8 cellular contexts compared by ENCODE assay signal in the genomic region with DNA sequence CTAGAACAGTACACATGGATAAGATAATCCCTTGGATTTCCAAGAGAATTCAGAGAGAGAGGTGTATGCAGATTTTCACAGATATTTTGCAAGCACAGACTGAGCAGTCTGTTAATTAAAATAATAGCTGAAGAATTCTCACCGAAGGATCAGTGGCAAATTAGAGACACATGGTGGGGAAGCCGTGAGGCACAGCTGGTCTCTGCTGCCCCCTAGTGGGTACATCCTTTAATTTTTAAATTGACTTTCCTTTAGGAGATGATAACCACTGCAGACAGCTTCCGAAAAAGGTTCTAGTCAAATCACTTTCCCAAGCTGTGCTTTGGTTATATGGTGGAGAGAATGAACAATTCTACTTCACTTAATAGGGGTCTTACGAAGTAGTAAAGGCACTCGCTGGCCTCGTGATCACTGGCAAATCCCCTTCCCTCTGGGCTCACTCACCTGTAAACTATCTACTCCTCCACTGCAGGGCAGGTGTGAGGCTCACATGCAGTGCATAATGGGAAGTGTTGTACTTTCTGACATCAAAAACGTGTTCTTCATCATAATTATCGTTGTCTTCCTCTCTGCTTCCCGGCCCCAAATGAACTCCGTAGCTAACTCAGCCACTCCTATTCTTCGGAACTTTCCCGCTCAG. TPM values are rescaled to one million over a fixed set of nuclear protein-coding genes. Genes with fewer than 3 reads are reported as not detected.
DNase-seq lines count a peak whose midpoint lies in the region; ATAC-seq, FAIRE-seq and TF ChIP-seq lines count a peak whose summit lies in the region.

No MANE protein-coding gene starts in this region.

- no peaks in the 10 kb centered on the region for H3K9me3 ChIP-seq in Panc1 (ENCODE audit: control insufficient read depth, insufficient read depth, low read depth, low read length)
- no peaks in the 10 kb centered on the region for H3K9me3 ChIP-seq in upper lobe of left lung

- H3K4me1 ChIP-seq in Panc1 (ENCODE audit: control insufficient read depth, insufficient read depth, low read length) (no peaks in the 10 kb centered on the region), upper lobe of left lung (peaks cover 0 to 8% (median 5%) of the 10 kb centered on the region in 4 donors)

- H3K27me3 ChIP-seq in Panc1 (ENCODE audit: control insufficient read depth, insufficient read depth, low read length) (no peaks in the 10 kb centered on the region), upper lobe of left lung (no peaks in the 10 kb centered on the region)

- peak; percentile 73 for DNase-seq in EH (ENCODE audit: low read depth)
- DNase-seq in HuH-7 (ENCODE audit: low spot score), result peak; percentile 67
- DNase-seq in Panc1 (ENCODE audit: low read depth, low spot score), result no peak
- peak; percentile 61 for DNase-seq in activated T-cell treated with anti-CD3 and anti-CD28 coated beads, Interleukin-2, amount 50 U/mL, for 4 hours
- DNase-seq in fibroblast of mammary gland (ENCODE audit: low read depth), result peak; percentile 65
- peak in 39 of 56 donors; percentile 6 to 82 (median 36) for DNase-seq in nucleus accumbens (lab: John Stamatoyannopoulos, UW)
- peak in 1 of 2 donors; percentile 41 for DNase-seq in upper lobe of left lung
- DNase-seq in GM12891 (ENCODE audit: insufficient read length, low spot score), result no peak

- WGBS in upper lobe of left lung, 2 donors, result 61 to 63% methylated on average over 12 of the region's 12 CpGs

- ATAC-seq in Panc1 (peak; percentile 85), upper lobe of left lung (ENCODE audit: low FRiP score in 2 of 2) (peak; percentile 67 to 83)
- ATAC-seq in activated T-cell treated with anti-CD3 and anti-CD28 coated beads, Interleukin-2, amount 50 U/mL, for 4 hours, result peak in 1 of 2 donors; percentile 61

- BruUV-seq in Panc1 (replicated peaks; lab: Mats Ljungman, UMichigan), result no TSS peak

- intact Hi-C loops in Panc1 (cut with micrococcal nuclease; ENCODE audit: unreplicated experiment), result loop anchor here (2.0 to 5.0 kb wide), 3 partner anchors 189 to 513 kb away; no protein-coding TSS in a partner anchor

- no peak for FAIRE-seq in GM12891 (lab: Jason Lieb, UNC)

- TF ChIP-seq CTCF in Panc1 (IDR thresholded peaks at IDR 0.05) (peak; percentile 92), fibroblast of mammary gland (conservative IDR thresholded peaks at IDR 0.05; ENCODE audit: control insufficient read depth, insufficient read depth, low read depth, low read length) (peak; percentile 81), upper lobe of left lung (IDR thresholded peaks at IDR 0.05) (peak; percentile 53 to 75 (median 70))

- H3K4me1 Mint-ChIP-seq in activated T-cell treated with anti-CD3 and anti-CD28 coated beads, Interleukin-2, amount 50 U/mL, for 4 hours (ENCODE audit: low read depth), result peaks cover 13% of the 10 kb centered on the region

- no peak for TF ChIP-seq EP300 in upper lobe of left lung (IDR thresholded peaks at IDR 0.05)

- H3K36me3 ChIP-seq in Panc1 (ENCODE audit: control insufficient read depth, insufficient read depth, low read length) (no peaks in the 10 kb centered on the region), upper lobe of left lung (peaks cover 0 to 24% (median 8%) of the 10 kb centered on the region in 4 donors)

- H3K27ac ChIP-seq in Panc1 (ENCODE audit: low read length) (no peak overlapping the region), upper lobe of left lung (no peak overlapping the region)

- no peaks in the 10 kb centered on the region for H3K27me3 Mint-ChIP-seq in activated T-cell treated with anti-CD3 and anti-CD28 coated beads, Interleukin-2, amount 50 U/mL, for 4 hours (ENCODE audit: low read depth)

- no peak overlapping the region for H3K4me3 Mint-ChIP-seq in activated T-cell treated with anti-CD3 and anti-CD28 coated beads, Interleukin-2, amount 50 U/mL, for 4 hours

- H3K9me3 Mint-ChIP-seq in activated T-cell treated with anti-CD3 and anti-CD28 coated beads, Interleukin-2, amount 50 U/mL, for 4 hours, result no peaks in the 10 kb centered on the region

- no peak overlapping the region for H3K4me3 ChIP-seq in Panc1 (ENCODE audit: low read depth in 2 of 2, low read length in 2 of 2)
- H3K4me3 ChIP-seq in fibroblast of mammary gland (ENCODE audit: control insufficient read depth, low read depth, low read length), result no peak overlapping the region
- H3K4me3 ChIP-seq in upper lobe of left lung, result no peak overlapping the region

- CTCF ChIA-PET in Panc1 (lab: Charles Lee), result interaction anchor here (0.5 to 1.2 kb wide), 3 partner anchors 182 to 194 kb away, joined by 4 to 8 read pairs (median 5); partner anchors contain the start of gene CEMIP

- POLR2A ChIA-PET in Panc1 (lab: Charles Lee), result interaction anchor here (0.5 kb wide), 1 partner anchor 38 kb away, joined by 4 read pairs; no protein-coding TSS in a partner anchor

- H3K36me3 Mint-ChIP-seq in activated T-cell treated with anti-CD3 and anti-CD28 coated beads, Interleukin-2, amount 50 U/mL, for 4 hours (ENCODE audit: insufficient read depth), result peaks cover 17% of the 10 kb centered on the region

- TF ChIP-seq POLR2A in upper lobe of left lung (IDR thresholded peaks at IDR 0.05) (no peak), GM12891 (IDR thresholded peaks at IDR 0.05; ENCODE audit: low read depth, low read length) (no peak)

- in situ Hi-C loops in Panc1 (cut with HindIII; ENCODE audit: low pct_unique_long_range_greater_than_20kb, low sequenced_read_pairs), result no loop called here

TF ChIP-seq in GM12891, 5 proteins besides CTCF, POLR2A, EP300 and RAD21:
- TF ChIP-seq POLR2AphosphoS5 (IDR thresholded peaks at IDR 0.05; ENCODE audit: low read depth, low read length), result no peak
- no peak for TF ChIP-seq POU2F2 (IDR thresholded peaks at IDR 0.05; ENCODE audit: low read depth, low read length)
- TF ChIP-seq TAF1 (IDR thresholded peaks at IDR 0.05; ENCODE audit: low read depth, low read length), result no peak
- no peak for TF ChIP-seq SPI1 (IDR thresholded peaks at IDR 0.05; ENCODE audit: low read depth, low read length)
- no peak for TF ChIP-seq PAX5 (IDR thresholded peaks at IDR 0.05; ENCODE audit: insufficient read depth, low read length, severe bottlenecking)

RNA-seq across cellular contexts. Expression of gene MESD, which starts 19.5 kb away (rescaled TPM):
- 28.2 TPM for total RNA-seq in Panc1 (2021; ENCODE audit: unreplicated experiment)
- 30.7 TPM for polyA plus RNA-seq in Panc1 (2012; ENCODE audit: insufficient read length)
- 10 to 100 TPM; 22.2 to 24.0 (median 23.3) TPM for total RNA-seq in activated T-cell treated with anti-CD3 and anti-CD28 coated beads, Interleukin-2, amount 50 U/mL, for 4 hours
- 10 to 100 TPM; 18.2 to 35.6 (median 23.5) TPM for total RNA-seq in upper lobe of left lung
- polyA plus RNA-seq in GM12891 (2012; ENCODE audit: low read depth, missing spikeins), result 12.6 TPM

RNA-seq across cellular contexts. Expression of gene TLNRD1, which starts 30.6 kb away (rescaled TPM):
- total RNA-seq in Panc1 (2021; ENCODE audit: unreplicated experiment) (24.7 TPM), upper lobe of left lung (10 to 100 TPM; 23.0 to 55.7 (median 36.0) TPM)
- 15.0 TPM for polyA plus RNA-seq in Panc1 (2012; ENCODE audit: insufficient read length)
- total RNA-seq in activated T-cell treated with anti-CD3 and anti-CD28 coated beads, Interleukin-2, amount 50 U/mL, for 4 hours, result 10 to 100 TPM; 42.6 to 46.5 (median 45.0) TPM
- polyA plus RNA-seq in GM12891 (2012; ENCODE audit: low read depth, missing spikeins), result 6.8 TPM

Comparison
In these comparisons a context has a peak if more than half of its experiments do, and no peak if none do; other contexts are left out.
1. DNase-seq: peak in EH (single experiment), HuH-7 (single experiment), activated T-cell treated with anti-CD3 and anti-CD28 coated beads, Interleukin-2, amount 50 U/mL, for 4 hours (single experiment), fibroblast of mammary gland (single experiment) and nucleus accumbens (39 of 56); none in Panc1 (single experiment) and GM12891 (single experiment).
2. Peak in every context shown above with its lines, with median percentiles within 50 percentile points of each other: CTCF ChIP-seq.